Comparison of ENCODE assay signal across 1 cellular context in the genomic region with DNA sequence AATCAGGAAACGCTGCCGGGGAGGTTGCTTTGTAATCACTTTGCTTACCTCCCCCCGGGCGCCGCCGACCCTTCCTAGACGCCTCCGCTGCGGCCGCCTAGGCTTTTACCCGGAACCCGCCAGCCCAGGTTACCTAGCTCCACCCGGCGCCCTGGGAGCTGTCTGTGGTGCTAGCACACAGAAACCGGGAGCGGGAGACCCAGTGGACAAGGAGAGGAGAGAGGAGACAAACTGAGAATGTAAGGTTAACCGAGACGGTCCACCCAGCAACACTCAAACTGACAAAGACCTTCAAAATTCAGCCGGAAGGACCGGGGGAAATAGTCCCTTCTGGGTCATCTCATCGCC.
TF ChIP-seq lines count a peak whose summit lies in the region.

No MANE protein-coding gene starts in this region.

TF ChIP-seq in HepG2, 621 proteins besides CTCF, POLR2A, EP300 and RAD21 (continued from another document and continues in another):
- TF ChIP-seq UBTF (CRISPR knock-in tag; IDR thresholded peaks at IDR 0.05): peak; percentile 35; the same call in 1 of the 2 replicates
- TF ChIP-seq HDAC1 (CRISPR knock-in tag; IDR thresholded peaks at IDR 0.05): peak; percentile 25; the same call in 1 of the 2 replicates
- no peak for TF ChIP-seq SMARCC2 (IDR thresholded peaks at IDR 0.05)
- no peak for TF ChIP-seq ZNF282 (IDR thresholded peaks at IDR 0.05; ENCODE audit: partially characterized antibody)
- no peak for TF ChIP-seq BRF2 (CRISPR knock-in tag; IDR thresholded peaks at IDR 0.05)
- TF ChIP-seq, protein P1, sequence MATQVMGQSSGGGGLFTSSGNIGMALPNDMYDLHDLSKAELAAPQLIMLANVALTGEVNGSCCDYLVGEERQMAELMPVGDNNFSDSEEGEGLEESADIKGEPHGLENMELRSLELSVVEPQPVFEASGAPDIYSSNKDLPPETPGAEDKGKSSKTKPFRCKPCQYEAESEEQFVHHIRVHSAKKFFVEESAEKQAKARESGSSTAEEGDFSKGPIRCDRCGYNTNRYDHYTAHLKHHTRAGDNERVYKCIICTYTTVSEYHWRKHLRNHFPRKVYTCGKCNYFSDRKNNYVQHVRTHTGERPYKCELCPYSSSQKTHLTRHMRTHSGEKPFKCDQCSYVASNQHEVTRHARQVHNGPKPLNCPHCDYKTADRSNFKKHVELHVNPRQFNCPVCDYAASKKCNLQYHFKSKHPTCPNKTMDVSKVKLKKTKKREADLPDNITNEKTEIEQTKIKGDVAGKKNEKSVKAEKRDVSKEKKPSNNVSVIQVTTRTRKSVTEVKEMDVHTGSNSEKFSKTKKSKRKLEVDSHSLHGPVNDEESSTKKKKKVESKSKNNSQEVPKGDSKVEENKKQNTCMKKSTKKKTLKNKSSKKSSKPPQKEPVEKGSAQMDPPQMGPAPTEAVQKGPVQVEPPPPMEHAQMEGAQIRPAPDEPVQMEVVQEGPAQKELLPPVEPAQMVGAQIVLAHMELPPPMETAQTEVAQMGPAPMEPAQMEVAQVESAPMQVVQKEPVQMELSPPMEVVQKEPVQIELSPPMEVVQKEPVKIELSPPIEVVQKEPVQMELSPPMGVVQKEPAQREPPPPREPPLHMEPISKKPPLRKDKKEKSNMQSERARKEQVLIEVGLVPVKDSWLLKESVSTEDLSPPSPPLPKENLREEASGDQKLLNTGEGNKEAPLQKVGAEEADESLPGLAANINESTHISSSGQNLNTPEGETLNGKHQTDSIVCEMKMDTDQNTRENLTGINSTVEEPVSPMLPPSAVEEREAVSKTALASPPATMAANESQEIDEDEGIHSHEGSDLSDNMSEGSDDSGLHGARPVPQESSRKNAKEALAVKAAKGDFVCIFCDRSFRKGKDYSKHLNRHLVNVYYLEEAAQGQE (IDR thresholded peaks at IDR 0.05; ENCODE audit: borderline replicate concordance in 1 of 2, low read depth in 1 of 2, low read length in 2 of 2): peak; percentile 82 to 96
- no peak for TF ChIP-seq TCF7L2 (IDR thresholded peaks at IDR 0.05; ENCODE audit: low read depth, low read length)
- TF ChIP-seq ZNF724P (CRISPR knock-in tag; IDR thresholded peaks at IDR 0.05; ENCODE audit: borderline replicate concordance): no peak
- TF ChIP-seq SALL2 (CRISPR knock-in tag; IDR thresholded peaks at IDR 0.05): 0 out of 2 replicates have a peak, but pooled peaks have one; percentile 22
- TF ChIP-seq STAG1 (CRISPR knock-in tag; IDR thresholded peaks at IDR 0.05): no peak
- 0 out of 2 replicates have a peak, but pooled peaks have one; percentile 47 for TF ChIP-seq KDM2A (CRISPR knock-in tag; IDR thresholded peaks at IDR 0.05; ENCODE audit: borderline replicate concordance, low read depth)
- TF ChIP-seq CBX1 (IDR thresholded peaks at IDR 0.05; ENCODE audit: low read depth): no peak
- TF ChIP-seq, protein P2, sequence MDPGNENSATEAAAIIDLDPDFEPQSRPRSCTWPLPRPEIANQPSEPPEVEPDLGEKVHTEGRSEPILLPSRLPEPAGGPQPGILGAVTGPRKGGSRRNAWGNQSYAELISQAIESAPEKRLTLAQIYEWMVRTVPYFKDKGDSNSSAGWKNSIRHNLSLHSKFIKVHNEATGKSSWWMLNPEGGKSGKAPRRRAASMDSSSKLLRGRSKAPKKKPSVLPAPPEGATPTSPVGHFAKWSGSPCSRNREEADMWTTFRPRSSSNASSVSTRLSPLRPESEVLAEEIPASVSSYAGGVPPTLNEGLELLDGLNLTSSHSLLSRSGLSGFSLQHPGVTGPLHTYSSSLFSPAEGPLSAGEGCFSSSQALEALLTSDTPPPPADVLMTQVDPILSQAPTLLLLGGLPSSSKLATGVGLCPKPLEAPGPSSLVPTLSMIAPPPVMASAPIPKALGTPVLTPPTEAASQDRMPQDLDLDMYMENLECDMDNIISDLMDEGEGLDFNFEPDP (CRISPR knock-in tag; conservative IDR thresholded peaks at IDR 0.05): 0 out of 2 replicates have a peak, but pooled peaks have one; percentile 58
- no peak for TF ChIP-seq ZNF563 (CRISPR knock-in tag; IDR thresholded peaks at IDR 0.05)
- peak; percentile 22; the same call in 1 of the 2 replicates for TF ChIP-seq ZNF644 (CRISPR knock-in tag; IDR thresholded peaks at IDR 0.05; ENCODE audit: low read depth)
- TF ChIP-seq ZNF430 (CRISPR knock-in tag; IDR thresholded peaks at IDR 0.05): no peak
- TF ChIP-seq ZNF782 (CRISPR knock-in tag; IDR thresholded peaks at IDR 0.05; ENCODE audit: borderline replicate concordance): no peak
- TF ChIP-seq NFIC (IDR thresholded peaks at IDR 0.05; ENCODE audit: low read length): no peak
- 0 out of 2 replicates have a peak, but pooled peaks have one; percentile 43 for TF ChIP-seq KLF12 (CRISPR knock-in tag; IDR thresholded peaks at IDR 0.05; ENCODE audit: borderline replicate concordance)
- TF ChIP-seq ZNF607 (CRISPR knock-in tag; IDR thresholded peaks at IDR 0.05; ENCODE audit: borderline replicate concordance): peak; percentile 35; the same call in 1 of the 2 replicates
- TF ChIP-seq, protein P3, sequence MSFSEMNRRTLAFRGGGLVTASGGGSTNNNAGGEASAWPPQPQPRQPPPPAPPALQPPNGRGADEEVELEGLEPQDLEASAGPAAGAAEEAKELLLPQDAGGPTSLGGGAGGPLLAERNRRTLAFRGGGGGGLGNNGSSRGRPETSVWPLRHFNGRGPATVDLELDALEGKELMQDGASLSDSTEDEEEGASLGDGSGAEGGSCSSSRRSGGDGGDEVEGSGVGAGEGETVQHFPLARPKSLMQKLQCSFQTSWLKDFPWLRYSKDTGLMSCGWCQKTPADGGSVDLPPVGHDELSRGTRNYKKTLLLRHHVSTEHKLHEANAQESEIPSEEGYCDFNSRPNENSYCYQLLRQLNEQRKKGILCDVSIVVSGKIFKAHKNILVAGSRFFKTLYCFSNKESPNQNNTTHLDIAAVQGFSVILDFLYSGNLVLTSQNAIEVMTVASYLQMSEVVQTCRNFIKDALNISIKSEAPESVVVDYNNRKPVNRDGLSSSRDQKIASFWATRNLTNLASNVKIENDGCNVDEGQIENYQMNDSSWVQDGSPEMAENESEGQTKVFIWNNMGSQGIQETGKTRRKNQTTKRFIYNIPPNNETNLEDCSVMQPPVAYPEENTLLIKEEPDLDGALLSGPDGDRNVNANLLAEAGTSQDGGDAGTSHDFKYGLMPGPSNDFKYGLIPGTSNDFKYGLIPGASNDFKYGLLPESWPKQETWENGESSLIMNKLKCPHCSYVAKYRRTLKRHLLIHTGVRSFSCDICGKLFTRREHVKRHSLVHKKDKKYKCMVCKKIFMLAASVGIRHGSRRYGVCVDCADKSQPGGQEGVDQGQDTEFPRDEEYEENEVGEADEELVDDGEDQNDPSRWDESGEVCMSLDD (CRISPR knock-in tag; IDR thresholded peaks at IDR 0.05; ENCODE audit: borderline replicate concordance): 0 out of 2 replicates have a peak, but pooled peaks have one; percentile 63
- no peak for TF ChIP-seq ZNF343 (CRISPR knock-in tag; IDR thresholded peaks at IDR 0.05)
- peak; percentile 81; the same call in 1 of the 2 replicates for TF ChIP-seq ZNF232 (CRISPR knock-in tag; IDR thresholded peaks at IDR 0.05; ENCODE audit: borderline replicate concordance)
- TF ChIP-seq, protein P4, sequence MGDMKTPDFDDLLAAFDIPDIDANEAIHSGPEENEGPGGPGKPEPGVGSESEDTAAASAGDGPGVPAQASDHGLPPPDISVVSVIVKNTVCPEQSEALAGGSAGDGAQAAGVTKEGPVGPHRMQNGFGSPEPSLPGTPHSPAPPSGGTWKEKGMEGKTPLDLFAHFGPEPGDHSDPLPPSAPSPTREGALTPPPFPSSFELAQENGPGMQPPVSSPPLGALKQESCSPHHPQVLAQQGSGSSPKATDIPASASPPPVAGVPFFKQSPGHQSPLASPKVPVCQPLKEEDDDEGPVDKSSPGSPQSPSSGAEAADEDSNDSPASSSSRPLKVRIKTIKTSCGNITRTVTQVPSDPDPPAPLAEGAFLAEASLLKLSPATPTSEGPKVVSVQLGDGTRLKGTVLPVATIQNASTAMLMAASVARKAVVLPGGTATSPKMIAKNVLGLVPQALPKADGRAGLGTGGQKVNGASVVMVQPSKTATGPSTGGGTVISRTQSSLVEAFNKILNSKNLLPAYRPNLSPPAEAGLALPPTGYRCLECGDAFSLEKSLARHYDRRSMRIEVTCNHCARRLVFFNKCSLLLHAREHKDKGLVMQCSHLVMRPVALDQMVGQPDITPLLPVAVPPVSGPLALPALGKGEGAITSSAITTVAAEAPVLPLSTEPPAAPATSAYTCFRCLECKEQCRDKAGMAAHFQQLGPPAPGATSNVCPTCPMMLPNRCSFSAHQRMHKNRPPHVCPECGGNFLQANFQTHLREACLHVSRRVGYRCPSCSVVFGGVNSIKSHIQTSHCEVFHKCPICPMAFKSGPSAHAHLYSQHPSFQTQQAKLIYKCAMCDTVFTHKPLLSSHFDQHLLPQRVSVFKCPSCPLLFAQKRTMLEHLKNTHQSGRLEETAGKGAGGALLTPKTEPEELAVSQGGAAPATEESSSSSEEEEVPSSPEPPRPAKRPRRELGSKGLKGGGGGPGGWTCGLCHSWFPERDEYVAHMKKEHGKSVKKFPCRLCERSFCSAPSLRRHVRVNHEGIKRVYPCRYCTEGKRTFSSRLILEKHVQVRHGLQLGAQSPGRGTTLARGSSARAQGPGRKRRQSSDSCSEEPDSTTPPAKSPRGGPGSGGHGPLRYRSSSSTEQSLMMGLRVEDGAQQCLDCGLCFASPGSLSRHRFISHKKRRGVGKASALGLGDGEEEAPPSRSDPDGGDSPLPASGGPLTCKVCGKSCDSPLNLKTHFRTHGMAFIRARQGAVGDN (CRISPR knock-in tag; IDR thresholded peaks at IDR 0.05): peak; percentile 23
- 0 out of 2 replicates have a peak, but pooled peaks have one; percentile 30 for TF ChIP-seq ZFP90 (CRISPR knock-in tag; IDR thresholded peaks at IDR 0.05; ENCODE audit: borderline replicate concordance)
- TF ChIP-seq ZNF33A (CRISPR knock-in tag; IDR thresholded peaks at IDR 0.05; ENCODE audit: borderline replicate concordance): no peak
- TF ChIP-seq RXRB (CRISPR knock-in tag; IDR thresholded peaks at IDR 0.05; ENCODE audit: borderline replicate concordance): no peak
- TF ChIP-seq ZNF281 (CRISPR knock-in tag; IDR thresholded peaks at IDR 0.05; ENCODE audit: borderline replicate concordance): 0 out of 2 replicates have a peak, but pooled peaks have one; percentile 19
- TF ChIP-seq HNRNPLL (IDR thresholded peaks at IDR 0.05; ENCODE audit: low read depth, low read length, poor library complexity, severe bottlenecking): no peak
- TF ChIP-seq, protein P5, sequence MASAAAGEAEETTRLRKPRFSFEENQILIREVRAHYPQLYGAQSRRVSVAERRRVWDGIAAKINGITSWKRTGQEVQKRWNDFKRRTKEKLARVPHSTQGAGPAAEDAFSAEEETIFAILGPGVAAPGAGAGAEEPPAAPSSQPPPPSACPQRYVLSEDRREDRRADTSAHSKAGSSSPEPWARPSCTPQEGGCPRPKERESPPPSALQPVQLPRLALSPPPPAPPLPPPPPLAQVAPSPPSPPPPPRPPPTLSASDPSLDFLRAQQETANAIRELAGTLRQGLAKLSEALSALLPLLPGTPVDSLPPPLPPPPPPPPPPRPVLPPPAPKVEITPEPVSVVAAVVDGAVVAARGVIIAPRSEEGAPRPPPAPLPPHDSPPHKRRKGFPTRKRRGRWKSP (CRISPR knock-in tag; IDR thresholded peaks at IDR 0.05): 0 out of 2 replicates have a peak, but pooled peaks have one; percentile 32
- no peak for TF ChIP-seq TAF15 (IDR thresholded peaks at IDR 0.05; ENCODE audit: low read depth, low read length, poor library complexity, severe bottlenecking)
- peak; percentile 33; the same call in 1 of the 2 replicates for TF ChIP-seq ZBTB7B (CRISPR knock-in tag; IDR thresholded peaks at IDR 0.05)
- 0 out of 2 replicates have a peak, but pooled peaks have one; percentile 11 for TF ChIP-seq ZNF788 (CRISPR knock-in tag; IDR thresholded peaks at IDR 0.05; ENCODE audit: borderline replicate concordance)
- TF ChIP-seq ZNF441 (CRISPR knock-in tag; IDR thresholded peaks at IDR 0.05; ENCODE audit: borderline replicate concordance): peak; percentile 71
- no peak for TF ChIP-seq ZNF121 (CRISPR knock-in tag; IDR thresholded peaks at IDR 0.05)
- peak; percentile 47; the same call in 1 of the 2 replicates for TF ChIP-seq ZNF891 (CRISPR knock-in tag; IDR thresholded peaks at IDR 0.05)
